In the genomic region with DNA sequence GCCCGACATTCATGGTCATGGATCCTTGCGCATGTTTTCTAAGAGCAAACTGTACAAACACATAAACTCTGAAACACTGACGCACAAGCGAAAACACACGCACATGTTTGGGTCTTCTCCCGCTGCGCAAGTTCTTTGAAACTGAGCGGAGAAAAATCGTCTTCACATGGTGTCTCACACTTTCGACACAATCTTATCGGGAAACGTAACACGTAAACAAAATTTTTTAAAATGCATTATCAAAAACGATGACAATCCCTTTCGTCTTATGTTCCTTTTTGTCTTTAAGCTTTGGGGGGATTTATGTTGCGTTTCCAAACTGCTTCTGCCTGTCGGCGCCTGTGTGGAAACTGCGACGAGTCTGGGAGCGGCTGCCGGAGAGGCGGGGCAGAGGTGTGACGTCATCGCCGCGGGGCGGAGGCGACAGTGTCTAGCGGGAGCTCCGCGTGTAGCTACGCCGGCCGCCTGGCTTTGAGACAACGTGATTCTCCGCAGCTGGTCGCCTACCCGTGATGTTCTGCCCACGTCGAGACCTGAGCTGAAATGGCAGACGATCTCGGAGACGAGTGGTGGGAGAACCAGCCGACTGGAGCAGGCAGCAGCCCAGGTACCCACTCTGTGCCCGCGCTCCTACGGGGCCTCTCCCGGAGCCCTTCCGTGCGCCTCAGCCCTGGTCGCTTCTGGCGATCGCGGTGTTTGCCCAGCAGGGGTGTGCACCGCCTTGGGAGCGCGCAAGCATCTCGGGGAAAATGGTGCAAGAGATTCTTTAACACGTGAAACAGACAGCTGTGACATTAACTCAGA, we compare ENCODE assay signal across 8 cellular contexts. TPM values are rescaled to one million over a fixed set of nuclear protein-coding genes. Genes with fewer than 3 reads are reported as not detected.
DNase-seq lines count a peak whose midpoint lies in the region; FAIRE-seq and TF ChIP-seq lines count a peak whose summit lies in the region.

A gene (plus strand): TSS at position 426 of the 804 bp plus-strand sequence.

- H3K27ac Mint-ChIP-seq in activated naive CD4-positive, alpha-beta T cell treated with anti-CD3 and anti-CD28 coated beads for 36 hours = peak within 1 kb of the TSS; percentile 98

- H3K4me3 ChIP-seq in GM06990 (replicated peaks; ENCODE audit: low read depth, low read length) (peak within 1 kb of the TSS; percentile 90), HFF-Myc (replicated peaks; ENCODE audit: low read depth, low read length) (peak within 1 kb of the TSS; percentile 59), neutrophil (ENCODE audit: low read depth in 1 of 2, low read length in 1 of 2) (peak within 1 kb of the TSS; percentile 56 to 70)

- no peaks in the 10 kb centered on the region for H3K27me3 Mint-ChIP-seq in activated naive CD4-positive, alpha-beta T cell treated with anti-CD3 and anti-CD28 coated beads for 36 hours (ENCODE audit: low read depth)

- H3K27ac ChIP-seq in neutrophil (peak within 1 kb of the TSS; percentile 69), substantia nigra (ENCODE audit: low read depth, low read length, poor library complexity, severe bottlenecking) (peak within 1 kb of the TSS; percentile 76)

- TF ChIP-seq CTCF in GM06990 (IDR thresholded peaks at IDR 0.05; ENCODE audit: insufficient read depth, low read length, poor library complexity, severe bottlenecking) (no peak), HFF-Myc (IDR thresholded peaks at IDR 0.05; ENCODE audit: low read depth, low read length, missing control alignments) (no peak), neutrophil (IDR thresholded peaks at IDR 0.05) (no peak)

- H3K36me3 Mint-ChIP-seq in activated naive CD4-positive, alpha-beta T cell treated with anti-CD3 and anti-CD28 coated beads for 36 hours (ENCODE audit: low read depth) = peaks cover 12% of the 10 kb centered on the region

- no peak for FAIRE-seq in frontal cortex (lab: Jason Lieb, UNC)

- peaks cover 14 to 15% of the 10 kb centered on the region in 2 experiments for H3K4me1 ChIP-seq in neutrophil (ENCODE audit: control insufficient read depth in 1 of 2, insufficient read depth in 1 of 2, low read depth in 1 of 2, low read length in 1 of 2)

- peak; percentile 96 for DNase-seq in GM06990 (ENCODE audit: extremely low read depth, insufficient read length)
- peak; percentile 74 for DNase-seq in HFF-Myc (ENCODE audit: extremely low read depth, low read depth)
- peak; percentile 94 for DNase-seq in NAMALWA (ENCODE audit: low spot score)
- peak; percentile 93 for DNase-seq in SK-N-DZ (ENCODE audit: low spot score)
- DNase-seq in activated naive CD4-positive, alpha-beta T cell treated with anti-CD3 and anti-CD28 coated beads for 36 hours = peak; percentile 95
- peak; percentile 62 to 86 for DNase-seq in frontal cortex (ENCODE audit: low spot score in 2 of 2)
- DNase-seq in substantia nigra (lab: John Stamatoyannopoulos, UW) = peak; percentile 41 to 93 (median 84)

- peaks cover 39% of the 10 kb centered on the region for H3K4me1 Mint-ChIP-seq in activated naive CD4-positive, alpha-beta T cell treated with anti-CD3 and anti-CD28 coated beads for 36 hours (ENCODE audit: low read depth)

- H3K36me3 ChIP-seq in GM06990 (ENCODE audit: control insufficient read depth, insufficient read depth, low read length) (no peaks in the 10 kb centered on the region), neutrophil (no peaks in the 10 kb centered on the region)

- intact Hi-C loops in activated naive CD4-positive, alpha-beta T cell treated with anti-CD3 and anti-CD28 coated beads for 36 hours (cut with micrococcal nuclease) = loop anchor here (1.0 to 2.0 kb wide), 6 partner anchors 59 to 1295 kb away; a partner anchor contains a TSS

- CTCF ChIA-PET in activated naive CD4-positive, alpha-beta T cell treated with anti-CD3 and anti-CD28 coated beads for 36 hours (lab: Charles Lee) = interaction anchor here (0.7 to 1.3 kb wide), 6 partner anchors 9 to 440 kb away, joined by 3 to 8 read pairs (median 4); no protein-coding TSS in a partner anchor

- peak within 1 kb of the TSS; percentile 98 for H3K4me3 Mint-ChIP-seq in activated naive CD4-positive, alpha-beta T cell treated with anti-CD3 and anti-CD28 coated beads for 36 hours

- H3K27me3 ChIP-seq in GM06990 (replicated peaks; ENCODE audit: control insufficient read depth, insufficient read depth, low read length) = no peaks in the 10 kb centered on the region
- no peaks in the 10 kb centered on the region for H3K27me3 ChIP-seq in neutrophil

- H3K9me3 ChIP-seq in neutrophil = no peaks in the 10 kb centered on the region

- no peaks in the 10 kb centered on the region for H3K9me3 Mint-ChIP-seq in activated naive CD4-positive, alpha-beta T cell treated with anti-CD3 and anti-CD28 coated beads for 36 hours

RNA-seq across cellular contexts. Expression of the gene that starts here (rescaled TPM):
- 79.9 and 84.6 TPM in 2 replicates for polyA plus RNA-seq in SK-N-DZ (2014; cell fraction: cytosol; rRNA removed)
- polyA plus RNA-seq in SK-N-DZ (2014; cell fraction: nucleus; rRNA removed) = 45.8 and 51.6 TPM in 2 replicates
- total RNA-seq in activated naive CD4-positive, alpha-beta T cell treated with anti-CD3 and anti-CD28 coated beads for 36 hours = 100 to 1,000 TPM in 1 of 2 experiments, 10 to 100 TPM in 1; 95.8 to 106 TPM
- total RNA-seq in frontal cortex = 8.2 TPM

Comparison
In these comparisons a context has a peak if more than half of its experiments do, and no peak if none do; other contexts are left out.
1. Peak in every context shown above with its lines: DNase-seq, H3K4me3 ChIP-seq and H3K27ac ChIP-seq.
2. RNA of the gene that starts here (total RNA-seq): 95.8 to 106 TPM in activated naive CD4-positive, alpha-beta T cell treated with anti-CD3 and anti-CD28 coated beads for 36 hours; 8.2 TPM in frontal cortex (single experiment); every median in the first group is over 10 times any median in the second.